ENCODE assay signal across 8 cellular contexts in genomic region chr1:151993734-151994496, GRCh38.
A peak's percentile ranks its signal among the peaks of the same experiment; 100 is the strongest.
DNase-seq lines count a peak whose midpoint lies in the region; ATAC-seq, FAIRE-seq and TF ChIP-seq lines count a peak whose summit lies in the region.

A gene with protein sequence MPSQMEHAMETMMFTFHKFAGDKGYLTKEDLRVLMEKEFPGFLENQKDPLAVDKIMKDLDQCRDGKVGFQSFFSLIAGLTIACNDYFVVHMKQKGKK (minus strand): TSS chr1:151993859. CDS start chr1:151986230, 7,629 bp downstream.

- H3K27me3 ChIP-seq in ACC112 (ENCODE audit: insufficient read depth, low read length) (no peaks in the 10 kb centered on the region), RWPE2 (ENCODE audit: insufficient read depth, poor library complexity, severe bottlenecking) (no peaks in the 10 kb centered on the region), neuron (ENCODE audit: insufficient read depth, low read length) (peaks cover 46% of the 10 kb centered on the region), tibial artery (no peaks in the 10 kb centered on the region)

- FAIRE-seq in H54 (lab: Jason Lieb, UNC), result no peak

- H2AFZ ChIP-seq in ACC112 (ENCODE audit: low read length, unreplicated experiment), result no peak within 1 kb of the TSS
- H2AFZ ChIP-seq in neuron (ENCODE audit: low read depth, low read length), result peak within 1 kb of the TSS; percentile 27

- peaks cover 41% of the 10 kb centered on the region for H3K4me1 ChIP-seq in ACC112 (ENCODE audit: control insufficient read depth, insufficient read depth, low read length, unreplicated experiment)
- H3K4me1 ChIP-seq in RWPE2 (ENCODE audit: insufficient read depth, poor library complexity, severe bottlenecking), result peaks cover 51% of the 10 kb centered on the region
- peaks cover 6% of the 10 kb centered on the region for H3K4me1 ChIP-seq in neuron (ENCODE audit: insufficient read depth, low read length)
- H3K4me1 ChIP-seq in tibial artery, result peaks cover 4 to 61% (median 43%) of the 10 kb centered on the region in 4 donors

- ATAC-seq in RWPE2 (ENCODE audit: low read depth), result peak; percentile 37

- H3K27ac ChIP-seq in ACC112 (ENCODE audit: low read depth, low read length) (peak within 1 kb of the TSS; percentile 93), RWPE2 (ENCODE audit: poor library complexity, severe bottlenecking) (peak within 1 kb of the TSS; percentile 100), tibial artery (peak within 1 kb of the TSS; percentile 80 to 87)

- intact Hi-C loops in tibial artery (cut with DNase I; ENCODE audit: low total_unique reads), result no loop called here

- H3K79me2 ChIP-seq in ACC112 (ENCODE audit: control insufficient read depth, insufficient read depth, low read length, unreplicated experiment), result peaks cover 30% of the 10 kb centered on the region

- TF ChIP-seq POLR2A in H54 (IDR thresholded peaks at IDR 0.05; ENCODE audit: low read depth, low read length), result peak; percentile 98

- DNase-seq in H54 (ENCODE audit: insufficient read length, low spot score) (no peak), RWPE2 (ENCODE audit: low spot score) (peak; percentile 90), activated gamma-delta T cell (lab: John Stamatoyannopoulos, UW) (peak; percentile 66), foreskin fibroblast (peak; percentile 82 to 94), tibial artery (peak; percentile 72 to 87), putamen (ENCODE audit: low spot score) (no peak)

- H3K4me3 ChIP-seq in ACC112 (ENCODE audit: low read depth, low read length) (peak within 1 kb of the TSS; percentile 81), RWPE2 (ENCODE audit: severe bottlenecking) (peak within 1 kb of the TSS; percentile 94), foreskin fibroblast (ENCODE audit: low read depth in 1 of 2, low read length in 2 of 2) (peak within 1 kb of the TSS; percentile 86 to 91), neuron (ENCODE audit: low read length) (peak within 1 kb of the TSS; percentile 16), tibial artery (peak within 1 kb of the TSS; percentile 67 to 83)

- no peak for TF ChIP-seq CTCF in RWPE2 (IDR thresholded peaks at IDR 0.05; ENCODE audit: poor library complexity, severe bottlenecking)
- TF ChIP-seq CTCF in foreskin fibroblast (IDR thresholded peaks at IDR 0.05; ENCODE audit: low read depth, low read length), result no peak
- TF ChIP-seq CTCF in tibial artery (IDR thresholded peaks at IDR 0.05), result no peak

- H3K9me3 ChIP-seq in RWPE2 (ENCODE audit: severe bottlenecking) (no peaks in the 10 kb centered on the region), neuron (ENCODE audit: low read length) (peaks cover 6% of the 10 kb centered on the region), tibial artery (no peaks in the 10 kb centered on the region)

- H3K36me3 ChIP-seq in ACC112 (ENCODE audit: insufficient read depth, low read length) (no peaks in the 10 kb centered on the region), RWPE2 (ENCODE audit: low read depth) (peaks cover 39% of the 10 kb centered on the region), neuron (ENCODE audit: insufficient read depth, low read length) (no peaks in the 10 kb centered on the region), tibial artery (no peaks in the 10 kb centered on the region)

Comparison
In these comparisons a context has a peak if more than half of its experiments do, and no peak if none do; other contexts are left out.
1. H3K4me3 ChIP-seq: peak in every context shown above with its lines; median percentile 94 in RWPE2; 88 in foreskin fibroblast; 81 in ACC112; 75 in tibial artery; 16 in neuron.
2. DNase-seq: peak in RWPE2 (single experiment), activated gamma-delta T cell (single experiment), foreskin fibroblast (2 of 2) and tibial artery (2 of 2); none in H54 (single experiment) and putamen (single experiment).
3. Peak in every context shown above with its lines, with median percentiles within 50 percentile points of each other: H3K27ac ChIP-seq.